In the genomic region with DNA sequence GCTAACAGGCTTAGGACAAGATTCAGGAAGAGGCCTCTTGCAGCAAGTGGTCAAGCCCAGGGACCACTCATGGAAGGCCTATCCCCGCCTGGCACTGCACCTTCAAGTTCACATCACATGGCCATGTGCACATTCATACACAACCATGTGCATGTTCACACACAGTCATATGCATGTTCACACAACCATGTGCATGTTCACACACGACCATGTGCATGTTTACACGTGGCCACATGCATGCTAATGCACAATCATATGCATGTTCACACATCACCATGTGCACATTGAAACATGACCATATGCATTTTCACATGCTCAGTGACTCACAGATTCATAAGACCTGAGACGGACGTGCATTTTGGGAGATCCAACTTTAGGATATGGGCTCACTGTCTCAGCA, we compare ENCODE assay signal across 31 cellular contexts. TPM values are rescaled to one million over a fixed set of nuclear protein-coding genes. Genes with fewer than 3 reads are reported as not detected.
A peak's percentile ranks its signal among the peaks of the same experiment; 100 is the strongest.
DNase-seq lines count a peak whose midpoint lies in the region; ATAC-seq, FAIRE-seq and TF ChIP-seq lines count a peak whose summit lies in the region.
"Had no signal": no experiment of that assay in that cellular context is flagged by ENCODE, and none has a peak within 500 bp of the region (broad histone marks: within the 10 kb centered on the region; RNA-seq: fewer than 3 reads in every experiment).

No MANE protein-coding gene starts in this region.

- DNase-seq in HepG2 (ENCODE audit: low spot score) (no peak), right lobe of liver (no peak), bronchial epithelial cell (ENCODE audit: low read depth) (no peak), mesenteric fat pad (ENCODE audit: low spot score) (peak; percentile 30), urothelium cell line (ENCODE audit: low spot score) (no peak), GOT3 (lab: John Stamatoyannopoulos, UW) (no peak), mucosa of gallbladder (ENCODE audit: low spot score) (no peak)
- DNase-seq in naive thymus-derived CD4-positive, alpha-beta T cell: no peak
- DNase-seq: 8988T; ACHN; BE2C; C1 segment of cervical spinal cord; CD4-positive, alpha-beta memory T cell; CD4-positive, CD25-positive, alpha-beta regulatory T cell; CD8-positive, alpha-beta memory T cell; COR-L47; DMS 273 treated with DMSO at 0.1 percent for 48 hours; DMS153; DMS53; DMS79; DND-41; EL; GDM1 had no signal

- H3K4me2 ChIP-seq in HepG2 (ENCODE audit: low read depth, low read length): no peak overlapping the region
- H3K4me2 ChIP-seq: BLaER1 had no signal

- H3K36me3 Mint-ChIP-seq in naive thymus-derived CD4-positive, alpha-beta T cell: no peaks in the 10 kb centered on the region
- H3K36me3 Mint-ChIP-seq: CD14-positive monocyte; CD4-positive, alpha-beta memory T cell; CD4-positive, CD25-positive, alpha-beta regulatory T cell; CD8-positive, alpha-beta memory T cell had no signal

- H3K79me2 ChIP-seq in HepG2 (ENCODE audit: insufficient read depth, low read length): no peaks in the 10 kb centered on the region

- no peaks in the 10 kb centered on the region for H3K4me1 ChIP-seq in HepG2 (ENCODE audit: insufficient read depth, low read length)
- no peaks in the 10 kb centered on the region for H3K4me1 ChIP-seq in right lobe of liver
- peaks cover 0 to 4% of the 10 kb centered on the region in 2 donors for H3K4me1 ChIP-seq in naive thymus-derived CD4-positive, alpha-beta T cell (ENCODE audit: control insufficient read depth in 2 of 2, insufficient read depth in 2 of 2, low read length in 2 of 2)
- H3K4me1 ChIP-seq: BE2C had no signal

- H3K36me3 ChIP-seq in HepG2 (replicated peaks in 1 of 2; ENCODE audit: control insufficient read depth in 1 of 2, insufficient read depth in 2 of 2, low read length in 2 of 2): no peaks in the 10 kb centered on the region
- H3K36me3 ChIP-seq in right lobe of liver: no peaks in the 10 kb centered on the region
- no peaks in the 10 kb centered on the region for H3K36me3 ChIP-seq in bronchial epithelial cell (ENCODE audit: control insufficient read depth, insufficient read depth, low read length)
- no peaks in the 10 kb centered on the region for H3K36me3 ChIP-seq in naive thymus-derived CD4-positive, alpha-beta T cell (ENCODE audit: control insufficient read depth in 2 of 3, insufficient read depth in 3 of 3, low read length in 3 of 3)
- H3K36me3 ChIP-seq: BE2C, BLaER1 had no signal

- no peaks in the 10 kb centered on the region for H3K9me3 ChIP-seq in HepG2 (ENCODE audit: low read length)
- no peaks in the 10 kb centered on the region for H3K9me3 ChIP-seq in right lobe of liver
- no peaks in the 10 kb centered on the region for H3K9me3 ChIP-seq in naive thymus-derived CD4-positive, alpha-beta T cell (ENCODE audit: control insufficient read depth in 2 of 3, low read length in 3 of 3)
- H3K9me3 ChIP-seq: BE2C, BLaER1 had no signal

- H3K4me1 Mint-ChIP-seq in naive thymus-derived CD4-positive, alpha-beta T cell: peaks cover 0 to 7% (median 5%) of the 10 kb centered on the region in 7 donors

- H3K4me3 ChIP-seq in HepG2 (replicated peaks in 1 of 3; ENCODE audit: insufficient read depth in 1 of 3, low read depth in 2 of 3, low read length in 3 of 3): no peak overlapping the region
- no peak overlapping the region for H3K4me3 ChIP-seq in right lobe of liver
- no peak overlapping the region for H3K4me3 ChIP-seq in bronchial epithelial cell (ENCODE audit: low read depth, low read length)
- H3K4me3 ChIP-seq in naive thymus-derived CD4-positive, alpha-beta T cell (ENCODE audit: low read length): no peak overlapping the region
- H3K4me3 ChIP-seq: BLaER1, GM12878 had no signal

- POLR2A ChIA-PET in HepG2 (lab: Yijun Ruan, JAX): no interaction called here
- POLR2A ChIA-PET in naive thymus-derived CD4-positive, alpha-beta T cell (lab: Charles Lee): no interaction called here

- H3K27ac Mint-ChIP-seq in naive thymus-derived CD4-positive, alpha-beta T cell: no peak overlapping the region
- H3K27ac Mint-ChIP-seq: CD4-positive, alpha-beta memory T cell; CD4-positive, CD25-positive, alpha-beta regulatory T cell had no signal

- peaks cover 0 to 6% of the 10 kb centered on the region in 2 experiments; a peak in 2 of 5 replicates for H3K27me3 ChIP-seq in HepG2 (ENCODE audit: control insufficient read depth in 1 of 2, insufficient read depth in 2 of 2, low read length in 2 of 2)
- no peaks in the 10 kb centered on the region for H3K27me3 ChIP-seq in right lobe of liver
- no peaks in the 10 kb centered on the region for H3K27me3 ChIP-seq in bronchial epithelial cell (ENCODE audit: control insufficient read depth, insufficient read depth, low read length)
- H3K27me3 ChIP-seq in naive thymus-derived CD4-positive, alpha-beta T cell (ENCODE audit: control insufficient read depth in 2 of 2, insufficient read depth in 2 of 2, low read length in 2 of 2): no peaks in the 10 kb centered on the region
- H3K27me3 ChIP-seq: BLaER1 had no signal

- H3K27ac ChIP-seq in HepG2 (ENCODE audit: extremely low read length, insufficient read depth, low read length) (no peak overlapping the region), right lobe of liver (no peak overlapping the region)
- H3K27ac ChIP-seq in naive thymus-derived CD4-positive, alpha-beta T cell (ENCODE audit: low read depth, low read length): no peak overlapping the region
- H3K27ac ChIP-seq: BLaER1 had no signal

- in situ Hi-C loops in HepG2 (cut with HindIII; ENCODE audit: extremely low pct_ligation_motif_present, low pct_unique_long_range_greater_than_20kb): loop anchor here (5.0 kb wide), 1 partner anchor 134 kb away; no protein-coding TSS in a partner anchor

- 5% methylated on average over 4 of the region's 5 CpGs for WGBS in HepG2 (ENCODE audit: low lambda C conversion rate)
- 83% methylated on average over 4 of the region's 5 CpGs for WGBS in right lobe of liver (ENCODE audit: insufficient coverage, low coverage, low lambda C conversion rate, missing lambda C conversion rate)

- intact Hi-C loops in HepG2 (cut with micrococcal nuclease; ENCODE audit: unreplicated experiment): no loop called here
- intact Hi-C loops in right lobe of liver (cut with DNase I): loop anchor here in 1 of 2 donors (5.0 kb wide), 1 partner anchor 139 kb away; no protein-coding TSS in a partner anchor
- intact Hi-C loops in naive thymus-derived CD4-positive, alpha-beta T cell (cut with micrococcal nuclease): no loop called here

- H3K27me3 Mint-ChIP-seq in naive thymus-derived CD4-positive, alpha-beta T cell: peaks cover 0 to 15% (median 0%) of the 10 kb centered on the region in 5 donors

- no peaks in the 10 kb centered on the region for H3K9me3 Mint-ChIP-seq in naive thymus-derived CD4-positive, alpha-beta T cell
- H3K9me3 Mint-ChIP-seq: CD14-positive monocyte; CD4-positive, alpha-beta memory T cell; CD8-positive, alpha-beta memory T cell had no signal

- TF ChIP-seq EP300 in HepG2 (IDR thresholded peaks at IDR 0.05; ENCODE audit: low read depth in 2 of 2, low read length in 2 of 2): no peak
- no peak for TF ChIP-seq EP300 in HepG2 (CRISPR knock-in tag; IDR thresholded peaks at IDR 0.05; ENCODE audit: borderline replicate concordance)

- ATAC-seq in HepG2 (no peak), right lobe of liver (no peak)
- no peak for ATAC-seq in naive thymus-derived CD4-positive, alpha-beta T cell
- ATAC-seq: GM12878 had no signal

- no TSS peak for BruUV-seq in HepG2 (replicated peaks; lab: Mats Ljungman, UMichigan)

- TF ChIP-seq POLR2A in HepG2 (IDR thresholded peaks at IDR 0.05; ENCODE audit: insufficient read depth in 1 of 2, low read depth in 2 of 2, low read length in 2 of 2): no peak
- no peak for TF ChIP-seq POLR2A in right lobe of liver (IDR thresholded peaks at IDR 0.05)

- no peak overlapping the region for H2AFZ ChIP-seq in HepG2 (ENCODE audit: low read length)

- no peak overlapping the region for H3K9ac ChIP-seq in HepG2 (ENCODE audit: insufficient read depth, low read depth, low read length)
- H3K9ac ChIP-seq: BLaER1 had no signal

- H3K4me3 Mint-ChIP-seq in naive thymus-derived CD4-positive, alpha-beta T cell: no peak overlapping the region
- H3K4me3 Mint-ChIP-seq: CD14-positive monocyte; CD4-positive, alpha-beta memory T cell; CD4-positive, CD25-positive, alpha-beta regulatory T cell; CD8-positive, alpha-beta memory T cell had no signal

- no peaks in the 10 kb centered on the region for H4K20me1 ChIP-seq in HepG2 (ENCODE audit: insufficient read depth, low read length)
- H4K20me1 ChIP-seq: BLaER1 had no signal

- TF ChIP-seq CTCF in HepG2 (CRISPR knock-in tag; IDR thresholded peaks at IDR 0.05) (no peak), right lobe of liver (IDR thresholded peaks at IDR 0.05) (no peak), bronchial epithelial cell (IDR thresholded peaks at IDR 0.05; ENCODE audit: insufficient read depth, low read length, severe bottlenecking) (no peak)

- FAIRE-seq in HepG2 (lab: Jason Lieb, UNC): no peak
- peak; percentile 79 for FAIRE-seq in bronchial epithelial cell (lab: Jason Lieb, UNC)
- FAIRE-seq in urothelium cell line (lab: Jason Lieb, UNC): peak; percentile 80
- FAIRE-seq: A204.1, GM12878 had no signal

- TF ChIP-seq RAD21 in HepG2 (CRISPR knock-in tag; IDR thresholded peaks at IDR 0.05): no peak

- CTCF ChIA-PET in HepG2 (lab: Yijun Ruan, JAX; ENCODE audit: low intra/inter-chr PET ratio, low total read pairs): no interaction called here
- CTCF ChIA-PET in naive thymus-derived CD4-positive, alpha-beta T cell (lab: Charles Lee): no interaction called here

RNA-seq across cellular contexts. Expression of gene IL17RA, which starts 28.7 kb away (rescaled TPM):
- total RNA-seq in HepG2 (2016; rRNA removed; fragmentation: Illumina TruSeq; extraction: Trizol): 1.5 and 2.5 TPM in 2 replicates
- total RNA-seq in HepG2 (2016; cell fraction: cytosol; rRNA removed; fragmentation: Illumina TruSeq; extraction: Trizol; ENCODE audit: low read depth): 0.61 and 0.62 TPM in 2 replicates
- total RNA-seq in HepG2 (2016; cell fraction: insoluble cytoplasmic fraction; rRNA removed; fragmentation: Illumina TruSeq; extraction: Trizol): 0.95 and 3.2 TPM in 2 replicates
- 0.38 and 0.68 TPM in 2 replicates for total RNA-seq in HepG2 (2016; cell fraction: membrane; rRNA removed; fragmentation: Illumina TruSeq; extraction: Trizol)
- total RNA-seq in HepG2 (2016; cell fraction: nucleus; rRNA removed; fragmentation: Illumina TruSeq; extraction: Trizol): 2.4 and 2.5 TPM in 2 replicates
- polyA plus RNA-seq in HepG2 (2011; rRNA removed): 8.2 and 8.4 TPM in 2 replicates
- polyA plus RNA-seq in HepG2 (2011; cell fraction: cytosol; rRNA removed): 5.2 TPM in 2 replicates
- 8.5 and 8.8 TPM in 2 replicates for polyA plus RNA-seq in HepG2 (2011; cell fraction: nucleus; rRNA removed)
- 3.0 and 4.2 TPM in 2 replicates for polyA plus RNA-seq in HepG2 (2012)
- polyA plus RNA-seq in HepG2 (2016; cell fraction: cytosol; fragmentation: Illumina TruSeq; extraction: Trizol; ENCODE audit: low read depth): 0.52 and 0.53 TPM in 2 replicates
- 2.4 and 2.6 TPM in 2 replicates for polyA plus RNA-seq in HepG2 (2016; cell fraction: insoluble cytoplasmic fraction; fragmentation: Illumina TruSeq; extraction: Trizol; ENCODE audit: low read depth)
- 0.46 and 0.87 TPM in 2 replicates for polyA plus RNA-seq in HepG2 (2016; cell fraction: membrane; fragmentation: Illumina TruSeq; extraction: Trizol; ENCODE audit: low read depth)
- polyA plus RNA-seq in HepG2 (2016; cell fraction: nucleus; fragmentation: Illumina TruSeq; extraction: Trizol; ENCODE audit: insufficient read depth, low read depth): 5.9 TPM in 2 replicates
- polyA minus RNA-seq in HepG2 (2011; rRNA and poly(A)+ RNA removed; ENCODE audit: low replicate concordance): 9.0 and 12.5 TPM in 2 replicates
- polyA minus RNA-seq in HepG2 (2011; cell fraction: cytosol; rRNA and poly(A)+ RNA removed): 1.4 and 3.1 TPM in 2 replicates
- 3.6 and 6.1 TPM in 2 replicates for polyA minus RNA-seq in HepG2 (2011; cell fraction: nucleus; rRNA and poly(A)+ RNA removed)
- total RNA-seq in right lobe of liver: 10 to 100 TPM in 3 of 6 experiments, 1 to 10 TPM in 3; 7.1 to 13.6 (median 9.6) TPM
- total RNA-seq in bronchial epithelial cell: 3.7 and 4.4 TPM in 2 replicates
- total RNA-seq in mesenteric fat pad: 38.2 TPM
- 27.2 TPM for total RNA-seq in mucosa of gallbladder
- total RNA-seq in naive thymus-derived CD4-positive, alpha-beta T cell: 10 to 100 TPM; 51.9 to 91.8 (median 76.5) TPM
- polyA plus RNA-seq in naive thymus-derived CD4-positive, alpha-beta T cell: 10 to 100 TPM; 45.8 to 69.8 TPM

RNA-seq across cellular contexts. Expression of gene GAB4, which starts 48.0 kb away (rescaled TPM):
- total RNA-seq in HepG2 (2016; rRNA removed; fragmentation: Illumina TruSeq; extraction: Trizol) (not detected in 2 replicates), right lobe of liver (not detected), bronchial epithelial cell (not detected in 2 replicates), mesenteric fat pad (not detected), mucosa of gallbladder (not detected)
- total RNA-seq in HepG2 (2016; cell fraction: cytosol; rRNA removed; fragmentation: Illumina TruSeq; extraction: Trizol; ENCODE audit: low read depth): not detected in 2 replicates
- not detected in 2 replicates for total RNA-seq in HepG2 (2016; cell fraction: insoluble cytoplasmic fraction; rRNA removed; fragmentation: Illumina TruSeq; extraction: Trizol)
- total RNA-seq in HepG2 (2016; cell fraction: membrane; rRNA removed; fragmentation: Illumina TruSeq; extraction: Trizol): not detected in 2 replicates
- not detected in 2 replicates for total RNA-seq in HepG2 (2016; cell fraction: nucleus; rRNA removed; fragmentation: Illumina TruSeq; extraction: Trizol)
- polyA plus RNA-seq in HepG2 (2011; rRNA removed): not detected in 2 replicates
- polyA plus RNA-seq in HepG2 (2011; cell fraction: cytosol; rRNA removed): not detected in 2 replicates
- polyA plus RNA-seq in HepG2 (2011; cell fraction: nucleus; rRNA removed): not detected in 2 replicates
- polyA plus RNA-seq in HepG2 (2012): not detected in 2 replicates
- polyA plus RNA-seq in HepG2 (2016; cell fraction: cytosol; fragmentation: Illumina TruSeq; extraction: Trizol; ENCODE audit: low read depth): not detected in 2 replicates
- not detected in 2 replicates for polyA plus RNA-seq in HepG2 (2016; cell fraction: insoluble cytoplasmic fraction; fragmentation: Illumina TruSeq; extraction: Trizol; ENCODE audit: low read depth)
- polyA plus RNA-seq in HepG2 (2016; cell fraction: membrane; fragmentation: Illumina TruSeq; extraction: Trizol; ENCODE audit: low read depth): not detected in 2 replicates
- not detected in 2 replicates for polyA plus RNA-seq in HepG2 (2016; cell fraction: nucleus; fragmentation: Illumina TruSeq; extraction: Trizol; ENCODE audit: insufficient read depth, low read depth)
- not detected in 2 replicates for polyA minus RNA-seq in HepG2 (2011; rRNA and poly(A)+ RNA removed; ENCODE audit: low replicate concordance)
- not detected in 2 replicates for polyA minus RNA-seq in HepG2 (2011; cell fraction: cytosol; rRNA and poly(A)+ RNA removed)
- polyA minus RNA-seq in HepG2 (2011; cell fraction: nucleus; rRNA and poly(A)+ RNA removed): not detected in 2 replicates
- under 1 TPM in 2 of 5 experiments, not detected in 3; 0.22 to 0.61 TPM for total RNA-seq in naive thymus-derived CD4-positive, alpha-beta T cell
- polyA plus RNA-seq in naive thymus-derived CD4-positive, alpha-beta T cell: not detected
- total RNA-seq: A673; CD4-positive, alpha-beta memory T cell; CD4-positive, CD25-positive, alpha-beta regulatory T cell; CD8-positive, alpha-beta memory T cell; Daoy; G401; GM12878 had no signal
- polyA plus RNA-seq: AG04450; CD14-positive monocyte; CD4-positive, alpha-beta memory T cell; CD4-positive, CD25-positive, alpha-beta regulatory T cell; CD8-positive, alpha-beta memory T cell; GM12878 had no signal
